ENCODE assay signal across 8 cellular contexts in the genomic region with DNA sequence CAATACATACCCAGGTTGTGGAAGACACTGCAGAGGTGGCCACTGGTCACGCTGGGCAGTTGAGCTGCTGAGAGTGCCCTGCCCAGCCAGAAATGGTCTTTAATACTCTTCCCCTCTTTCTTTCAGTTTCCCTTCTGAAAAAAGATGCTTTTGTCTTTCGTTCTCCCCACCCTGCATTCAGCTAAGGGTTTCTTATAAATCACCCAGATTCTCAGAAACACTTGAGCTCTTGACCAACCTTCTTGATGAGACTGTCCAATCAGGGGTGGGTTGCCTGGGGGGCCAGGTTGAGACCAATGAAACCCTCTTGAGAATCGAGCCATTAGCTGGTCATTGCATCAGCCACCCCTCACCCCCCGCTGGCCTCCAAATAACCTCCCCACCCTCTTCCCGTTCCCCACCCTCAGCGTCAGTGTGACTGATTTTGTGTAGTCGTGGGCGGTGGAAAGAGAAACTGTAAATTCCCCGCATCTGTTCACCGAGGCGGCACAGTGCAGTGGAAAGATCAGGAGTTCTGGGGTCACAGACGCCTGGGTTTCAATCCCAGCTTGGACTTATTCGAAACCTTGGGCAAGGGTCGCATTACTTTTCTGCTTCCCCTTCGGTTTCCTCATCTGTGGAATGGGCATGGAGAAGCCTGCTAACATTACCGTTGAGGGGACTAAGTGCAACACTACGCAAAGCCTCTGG. TPM values are rescaled to one million over a fixed set of nuclear protein-coding genes. Genes with fewer than 3 reads are reported as not detected.
DNase-seq lines count a peak whose midpoint lies in the region; ATAC-seq, FAIRE-seq and TF ChIP-seq lines count a peak whose summit lies in the region.

No MANE protein-coding gene starts in this region.

- H3K4me3 ChIP-seq in CD4-positive, CD25-positive, alpha-beta regulatory T cell (ENCODE audit: low read depth, low read length) = peak overlapping the region; percentile 91
- H3K4me3 ChIP-seq in astrocyte (ENCODE audit: insufficient read depth, low read depth, low read length) (peak overlapping the region; percentile 85), iPS-11a (ENCODE audit: low read depth, low read length) (peak overlapping the region; percentile 95), small intestine (ENCODE audit: low read depth in 1 of 2, low read length in 2 of 2) (peak overlapping the region; percentile 69 to 73)

- H3K27me3 ChIP-seq in CD4-positive, CD25-positive, alpha-beta regulatory T cell (ENCODE audit: control insufficient read depth, insufficient read depth, low read length) = no peaks in the 10 kb centered on the region
- H3K27me3 ChIP-seq in astrocyte (ENCODE audit: insufficient read depth, low read length) = no peaks in the 10 kb centered on the region
- H3K27me3 ChIP-seq in small intestine (ENCODE audit: control insufficient read depth in 2 of 2, insufficient read depth in 2 of 2, low read length in 2 of 2) = no peaks in the 10 kb centered on the region

- no peak for TF ChIP-seq CTCF in astrocyte (IDR thresholded peaks at IDR 0.05; ENCODE audit: insufficient read depth, low read depth, low read length)

- no peaks in the 10 kb centered on the region for H3K27me3 Mint-ChIP-seq in CD4-positive, CD25-positive, alpha-beta regulatory T cell
- H3K27me3 Mint-ChIP-seq in astrocyte (ENCODE audit: low read depth, unreplicated experiment) = no peaks in the 10 kb centered on the region

- ATAC-seq in CD4-positive, CD25-positive, alpha-beta regulatory T cell (ENCODE audit: low read depth in 2 of 2) = peak; percentile 2 to 8
- peak; percentile 49 for ATAC-seq in GM19395 (IDR thresholded peaks at IDR 0.05; ENCODE audit: unreplicated experiment)
- ATAC-seq in HG03521 (IDR thresholded peaks at IDR 0.05; ENCODE audit: unreplicated experiment) = peak; percentile 37
- ATAC-seq in SK-N-SH treated with all-trans-retinoic acid at 6 μM for 48 hours = peak; percentile 27

- DNase-seq in CD4-positive, CD25-positive, alpha-beta regulatory T cell = peak in 1 of 3 donors; percentile 93
- peak; percentile 96 for DNase-seq in astrocyte (ENCODE audit: low read depth)
- DNase-seq in small intestine = peak; percentile 31
- no peak for DNase-seq in frontal cortex (ENCODE audit: low spot score in 2 of 2)

- H3K4me2 ChIP-seq in astrocyte (ENCODE audit: low read length) = peak overlapping the region; percentile 97

- H3K36me3 Mint-ChIP-seq in CD4-positive, CD25-positive, alpha-beta regulatory T cell = peaks cover 9% of the 10 kb centered on the region
- peaks cover 14% of the 10 kb centered on the region for H3K36me3 Mint-ChIP-seq in astrocyte (ENCODE audit: low read depth, unreplicated experiment)

- peaks cover 24% of the 10 kb centered on the region for H3K79me2 ChIP-seq in astrocyte (ENCODE audit: insufficient read depth, low read length)

- WGBS in small intestine, 3 donors = 0 to 1% (median 1%) methylated on average over 17 of the region's 17 CpGs

- H2AFZ ChIP-seq in astrocyte (ENCODE audit: low read depth, low read length) = peak overlapping the region; percentile 73

- H3K36me3 ChIP-seq in CD4-positive, CD25-positive, alpha-beta regulatory T cell (ENCODE audit: control insufficient read depth, insufficient read depth, low read length) = peaks cover 5% of the 10 kb centered on the region
- H3K36me3 ChIP-seq in astrocyte (ENCODE audit: insufficient read depth, low read length) = no peaks in the 10 kb centered on the region
- no peaks in the 10 kb centered on the region for H3K36me3 ChIP-seq in small intestine (ENCODE audit: control insufficient read depth in 2 of 2, insufficient read depth in 2 of 2, low read length in 2 of 2)

- peak overlapping the region; percentile 99 for H3K9ac ChIP-seq in astrocyte (ENCODE audit: low read length)

- peak overlapping the region; percentile 88 to 95 (median 89) for H3K27ac Mint-ChIP-seq in CD4-positive, CD25-positive, alpha-beta regulatory T cell
- H3K27ac Mint-ChIP-seq in astrocyte (ENCODE audit: unreplicated experiment) = peak overlapping the region; percentile 96

- peaks cover 4% of the 10 kb centered on the region for H4K20me1 ChIP-seq in astrocyte (ENCODE audit: insufficient read depth, low read length)

- H3K4me1 Mint-ChIP-seq in CD4-positive, CD25-positive, alpha-beta regulatory T cell = peaks cover 20 to 54% (median 29%) of the 10 kb centered on the region in 4 donors
- peaks cover 26% of the 10 kb centered on the region for H3K4me1 Mint-ChIP-seq in astrocyte (ENCODE audit: low read depth, unreplicated experiment)

- peak overlapping the region; percentile 81 for H3K27ac ChIP-seq in CD4-positive, CD25-positive, alpha-beta regulatory T cell (ENCODE audit: insufficient read depth, low read length, poor library complexity, severe bottlenecking)
- H3K27ac ChIP-seq in astrocyte (ENCODE audit: low read depth, low read length) (peak overlapping the region; percentile 97), small intestine (ENCODE audit: low read depth in 1 of 2, low read length in 1 of 2) (peak overlapping the region; percentile 80 to 99)

- H3K4me3 Mint-ChIP-seq in CD4-positive, CD25-positive, alpha-beta regulatory T cell = peak overlapping the region; percentile 92 to 98 (median 96)
- H3K4me3 Mint-ChIP-seq in astrocyte (ENCODE audit: unreplicated experiment) = peak overlapping the region; percentile 96

- H3K9me3 Mint-ChIP-seq in CD4-positive, CD25-positive, alpha-beta regulatory T cell = peaks cover 0 to 2% (median 0%) of the 10 kb centered on the region in 7 donors
- H3K9me3 Mint-ChIP-seq in astrocyte (ENCODE audit: unreplicated experiment) = no peaks in the 10 kb centered on the region

- H3K9me3 ChIP-seq in CD4-positive, CD25-positive, alpha-beta regulatory T cell (ENCODE audit: control insufficient read depth in 2 of 2, low read length in 2 of 2) = no peaks in the 10 kb centered on the region
- H3K9me3 ChIP-seq in astrocyte (ENCODE audit: insufficient read depth, low read depth, low read length) (no peaks in the 10 kb centered on the region), small intestine (ENCODE audit: control insufficient read depth, low read depth) (no peaks in the 10 kb centered on the region)

- peaks cover 24% of the 10 kb centered on the region for H3K4me1 ChIP-seq in CD4-positive, CD25-positive, alpha-beta regulatory T cell (ENCODE audit: control insufficient read depth, insufficient read depth, low read length, poor library complexity, severe bottlenecking)
- H3K4me1 ChIP-seq in astrocyte (ENCODE audit: insufficient read depth, low read length) = peaks cover 15% of the 10 kb centered on the region
- H3K4me1 ChIP-seq in small intestine (ENCODE audit: control insufficient read depth in 2 of 2, insufficient read depth in 1 of 2, low read depth in 1 of 2, low read length in 1 of 2) = peaks cover 4% of the 10 kb centered on the region in 2 donors

- no peak for FAIRE-seq in astrocyte (lab: Jason Lieb, UNC)
- no peak for FAIRE-seq in small intestine (lab: Jason Lieb, UNC)
- no peak for FAIRE-seq in frontal cortex (lab: Jason Lieb, UNC)

TF ChIP-seq in SK-N-SH treated with all-trans-retinoic acid at 6 μM for 48 hours, 23 proteins besides CTCF, POLR2A, EP300 and RAD21 (continues in another document):
- TF ChIP-seq BACH2 (CRISPR knock-in tag; IDR thresholded peaks at IDR 0.05; ENCODE audit: borderline replicate concordance) = no peak
- no peak for TF ChIP-seq TCF4 (CRISPR knock-in tag; IDR thresholded peaks at IDR 0.05; ENCODE audit: borderline replicate concordance)
- no peak for TF ChIP-seq ZNF565 (CRISPR knock-in tag; conservative IDR thresholded peaks at IDR 0.05; ENCODE audit: low read depth)
- TF ChIP-seq ZFP30 (CRISPR knock-in tag; IDR thresholded peaks at IDR 0.05) = no peak
- no peak for TF ChIP-seq TOX (CRISPR knock-in tag; IDR thresholded peaks at IDR 0.05; ENCODE audit: borderline replicate concordance)
- TF ChIP-seq, protein P1, sequence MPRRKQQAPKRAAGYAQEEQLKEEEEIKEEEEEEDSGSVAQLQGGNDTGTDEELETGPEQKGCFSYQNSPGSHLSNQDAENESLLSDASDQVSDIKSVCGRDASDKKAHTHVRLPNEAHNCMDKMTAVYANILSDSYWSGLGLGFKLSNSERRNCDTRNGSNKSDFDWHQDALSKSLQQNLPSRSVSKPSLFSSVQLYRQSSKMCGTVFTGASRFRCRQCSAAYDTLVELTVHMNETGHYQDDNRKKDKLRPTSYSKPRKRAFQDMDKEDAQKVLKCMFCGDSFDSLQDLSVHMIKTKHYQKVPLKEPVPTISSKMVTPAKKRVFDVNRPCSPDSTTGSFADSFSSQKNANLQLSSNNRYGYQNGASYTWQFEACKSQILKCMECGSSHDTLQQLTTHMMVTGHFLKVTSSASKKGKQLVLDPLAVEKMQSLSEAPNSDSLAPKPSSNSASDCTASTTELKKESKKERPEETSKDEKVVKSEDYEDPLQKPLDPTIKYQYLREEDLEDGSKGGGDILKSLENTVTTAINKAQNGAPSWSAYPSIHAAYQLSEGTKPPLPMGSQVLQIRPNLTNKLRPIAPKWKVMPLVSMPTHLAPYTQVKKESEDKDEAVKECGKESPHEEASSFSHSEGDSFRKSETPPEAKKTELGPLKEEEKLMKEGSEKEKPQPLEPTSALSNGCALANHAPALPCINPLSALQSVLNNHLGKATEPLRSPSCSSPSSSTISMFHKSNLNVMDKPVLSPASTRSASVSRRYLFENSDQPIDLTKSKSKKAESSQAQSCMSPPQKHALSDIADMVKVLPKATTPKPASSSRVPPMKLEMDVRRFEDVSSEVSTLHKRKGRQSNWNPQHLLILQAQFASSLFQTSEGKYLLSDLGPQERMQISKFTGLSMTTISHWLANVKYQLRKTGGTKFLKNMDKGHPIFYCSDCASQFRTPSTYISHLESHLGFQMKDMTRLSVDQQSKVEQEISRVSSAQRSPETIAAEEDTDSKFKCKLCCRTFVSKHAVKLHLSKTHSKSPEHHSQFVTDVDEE (CRISPR knock-in tag; IDR thresholded peaks at IDR 0.05) = no peak
- TF ChIP-seq CSDC2 (CRISPR knock-in tag; IDR thresholded peaks at IDR 0.05) = no peak

RNA-seq across cellular contexts. Expression of a gene that starts 0.9 kb away (rescaled TPM):
- 5.2 TPM for total RNA-seq in CD4-positive, CD25-positive, alpha-beta regulatory T cell
- 10 to 100 TPM in 2 of 4 donors, 1 to 10 TPM in 2; 7.9 to 15.0 (median 10.2) TPM for polyA plus RNA-seq in CD4-positive, CD25-positive, alpha-beta regulatory T cell
- total RNA-seq in astrocyte (12.3 and 13.1 TPM in 2 replicates), frontal cortex (15.5 TPM)
- 1 to 10 TPM; 3.4 to 6.7 (median 4.3) TPM for polyA plus RNA-seq in small intestine

RNA-seq across cellular contexts. Expression of a gene that starts 52.3 kb away (rescaled TPM):
- not detected for total RNA-seq in CD4-positive, CD25-positive, alpha-beta regulatory T cell
- polyA plus RNA-seq in CD4-positive, CD25-positive, alpha-beta regulatory T cell = not detected
- not detected in 2 replicates for total RNA-seq in astrocyte
- polyA plus RNA-seq in small intestine = 1 to 10 TPM in 2 of 3 donors, under 1 TPM in 1; 0.54 to 1.6 (median 1.1) TPM
- total RNA-seq in frontal cortex = not detected

Comparison
In these comparisons a context has a peak if more than half of its experiments do, and no peak if none do; other contexts are left out.
1. DNase-seq: peak in astrocyte (single experiment) and small intestine (single experiment); none in frontal cortex (0 of 2).
2. Peak in every context shown above with its lines, with median percentiles within 50 percentile points of each other: ATAC-seq, H3K27ac ChIP-seq and H3K4me3 ChIP-seq.